In genomic region chr9:19634881-19635280, GRCh38 we compare ENCODE assay signal across 18 cellular contexts.
"Had no signal": no experiment of that assay in that cellular context is flagged by ENCODE, and none has a peak within 500 bp of the region (broad histone marks: within the 10 kb centered on the region; RNA-seq: fewer than 3 reads in every experiment).

No MANE protein-coding gene starts in this region.

- H3K27me3 ChIP-seq: ovary, sigmoid colon, suprapubic skin, transverse colon, upper lobe of right lung, uterus had no signal

- H3K27ac ChIP-seq: lower lobe of right lung, ovary, psoas muscle, sigmoid colon, suprapubic skin, transverse colon, upper lobe of right lung, uterus had no signal

- H3K9me3 ChIP-seq: lower lobe of right lung, ovary, psoas muscle, sigmoid colon, suprapubic skin, transverse colon, upper lobe of right lung, uterus had no signal

- ATAC-seq: left ventricle myocardium superior; lower lobe of right lung; natural killer cell; psoas muscle; right cardiac atrium; stimulated activated naive B cell treated with anti-CD40 and anti-IgM and Interleukin-4, amounts not matched to agents 10 μg/mL and 1 μg/mL and 100 μg/mL, for 72 hours; upper lobe of right lung had no signal

- H3K4me1 ChIP-seq: lower lobe of right lung, psoas muscle, sigmoid colon, suprapubic skin, transverse colon, upper lobe of right lung, uterus had no signal

- H3K36me3 ChIP-seq: lower lobe of right lung, ovary, sigmoid colon, suprapubic skin, transverse colon, upper lobe of right lung, uterus had no signal

- H3K4me3 ChIP-seq: lower lobe of right lung, ovary, psoas muscle, sigmoid colon, suprapubic skin, transverse colon, upper lobe of right lung, uterus had no signal

- DNase-seq: cortex of kidney; effector CD4-positive, alpha-beta T cell; left ventricle myocardium superior; lower lobe of right lung; natural killer cell; occipital lobe; ovary; posterior cingulate gyrus; psoas muscle; right cardiac atrium; sigmoid colon; stimulated activated CD4-positive, alpha-beta T cell treated with anti-CD3 and anti-CD28 coated beads, Interleukin-2, amount 100 ng/mL, for 24 hours; stimulated activated CD4-positive, alpha-beta T cell treated with anti-CD3 and anti-CD28 coated beads, Interleukin-4, amount 100 ng/mL, for 4 hours; stimulated activated naive B cell treated with anti-CD40 and anti-IgM and Interleukin-4, amounts not matched to agents 10 μg/mL and 1 μg/mL and 100 μg/mL, for 72 hours; transverse colon; upper lobe of right lung; uterus had no signal
